Comparison of ENCODE assay signal across 8 cellular contexts in the genomic region with DNA sequence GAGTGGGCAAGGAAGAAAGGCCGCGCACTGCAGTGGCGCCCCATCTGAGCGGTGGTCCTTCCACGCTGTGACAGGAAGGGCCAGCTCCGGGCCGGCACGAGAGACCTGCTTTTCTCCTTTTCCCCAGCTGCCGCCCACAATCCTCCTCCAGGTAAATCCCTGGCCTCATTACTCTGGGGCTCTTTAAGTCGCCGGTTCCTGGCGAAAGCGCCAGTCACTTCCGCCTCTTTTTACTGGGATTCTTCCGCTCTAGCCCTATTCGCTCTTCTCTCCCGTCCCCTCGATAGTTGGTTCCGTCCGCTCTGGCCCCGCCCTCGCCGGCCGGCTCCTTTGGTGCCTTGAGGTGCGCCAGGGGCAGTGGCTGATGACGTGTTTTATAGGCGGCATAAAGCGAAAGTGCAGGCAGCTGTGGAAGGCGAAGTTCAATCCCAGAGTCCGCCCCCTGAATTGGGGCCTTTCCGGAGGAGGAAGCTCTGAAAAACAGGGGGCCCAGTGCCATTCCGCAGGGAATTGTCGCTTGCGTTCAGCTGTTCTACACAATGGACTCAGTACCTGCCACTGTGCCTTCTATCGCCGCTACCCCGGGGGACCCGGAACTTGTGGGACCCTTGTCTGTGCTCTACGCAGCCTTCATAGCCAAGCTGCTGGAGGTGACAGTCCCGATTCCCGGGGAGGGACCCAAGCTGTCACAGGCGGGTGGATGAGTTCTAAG. TPM values are rescaled to one million over a fixed set of nuclear protein-coding genes. Genes with fewer than 3 reads are reported as not detected.
DNase-seq lines count a peak whose midpoint lies in the region; ATAC-seq and TF ChIP-seq lines count a peak whose summit lies in the region.

No MANE protein-coding gene starts in this region.

- H3K27me3 Mint-ChIP-seq in CD4-positive, alpha-beta memory T cell, result no peaks in the 10 kb centered on the region
- no peaks in the 10 kb centered on the region for H3K27me3 Mint-ChIP-seq in activated CD4-positive, alpha-beta memory T cell treated with anti-CD3 and anti-CD28 coated beads, Interleukin-2, amount 10 ng/mL, durations not matched to agents 7 days and 5 days

- ATAC-seq in GM19455 (IDR thresholded peaks at IDR 0.05; ENCODE audit: unreplicated experiment), result peak; percentile 98

- POLR2A ChIA-PET in CD4-positive, alpha-beta memory T cell (lab: Charles Lee; ENCODE audit: partially characterized antibody), result interaction anchor here (0.8 to 3.5 kb wide), 13 partner anchors 10 to 1202 kb away, joined by 3 to 76 read pairs (median 12); a partner anchor contains a TSS
- POLR2A ChIA-PET in activated CD4-positive, alpha-beta memory T cell treated with anti-CD3 and anti-CD28 coated beads, Interleukin-2, amount 10 ng/mL, durations not matched to agents 7 days and 5 days (lab: Charles Lee), result interaction anchor here (1.0 to 4.2 kb wide), 14 partner anchors 9 to 179 kb away, joined by 3 to 79 read pairs (median 7); a partner anchor contains a TSS

- H3K4me1 Mint-ChIP-seq in CD4-positive, alpha-beta memory T cell, result peaks cover 16 to 36% (median 28%) of the 10 kb centered on the region in 4 donors
- peaks cover 27% of the 10 kb centered on the region for H3K4me1 Mint-ChIP-seq in activated CD4-positive, alpha-beta memory T cell treated with anti-CD3 and anti-CD28 coated beads, Interleukin-2, amount 10 ng/mL, durations not matched to agents 7 days and 5 days

- peaks cover 4% of the 10 kb centered on the region for H3K36me3 ChIP-seq in CD4-positive, alpha-beta memory T cell (ENCODE audit: insufficient read depth, low read length)
- H3K36me3 ChIP-seq in liver (ENCODE audit: control insufficient read depth in 4 of 4, insufficient read depth in 3 of 4, low read depth in 1 of 4, low read length in 3 of 4), result peaks cover 1 to 21% (median 7%) of the 10 kb centered on the region in 4 donors

- CTCF ChIA-PET in CD4-positive, alpha-beta memory T cell (lab: Charles Lee; ENCODE audit: partially characterized antibody), result interaction anchor here (0.9 to 2.8 kb wide), 5 partner anchors 10 to 179 kb away, joined by 4 to 18 read pairs (median 12); no protein-coding TSS in a partner anchor
- CTCF ChIA-PET in activated CD4-positive, alpha-beta memory T cell treated with anti-CD3 and anti-CD28 coated beads, Interleukin-2, amount 10 ng/mL, durations not matched to agents 7 days and 5 days (lab: Charles Lee), result interaction anchor here (1.0 to 3.6 kb wide), 6 partner anchors 9 to 480 kb away, joined by 3 to 31 read pairs (median 4); no protein-coding TSS in a partner anchor

- TF ChIP-seq CTCF in dorsolateral prefrontal cortex (IDR thresholded peaks at IDR 0.05 in 54 of 56, conservative IDR thresholded peaks at IDR 0.05 in 2 of 56; ENCODE audit: low read depth in 1 of 56, partially characterized antibody in 56 of 56), result peak in 32 of 56 donors; percentile 9 to 55 (median 32)
- no peak for TF ChIP-seq CTCF in liver (IDR thresholded peaks at IDR 0.05; ENCODE audit: low read depth, low read length, missing input control)

- no peaks in the 10 kb centered on the region for H3K9me3 ChIP-seq in CD4-positive, alpha-beta memory T cell (ENCODE audit: control insufficient read depth in 1 of 2, low read length in 2 of 2)
- no peaks in the 10 kb centered on the region for H3K9me3 ChIP-seq in liver (ENCODE audit: control insufficient read depth in 4 of 4, low read length in 3 of 4)

- TF ChIP-seq RAD21 in liver (IDR thresholded peaks at IDR 0.05), result peak; percentile 56 to 62

- peaks cover 32% of the 10 kb centered on the region for H3K4me1 ChIP-seq in CD4-positive, alpha-beta memory T cell (ENCODE audit: insufficient read depth, low read length)
- H3K4me1 ChIP-seq in liver (ENCODE audit: control insufficient read depth in 4 of 4, insufficient read depth in 4 of 4, low read length in 3 of 4), result peaks cover 0 to 24% (median 9%) of the 10 kb centered on the region in 4 donors

- peak overlapping the region; percentile 98 for H3K27ac ChIP-seq in CD4-positive, alpha-beta memory T cell (ENCODE audit: low read depth, low read length)
- H3K27ac ChIP-seq in dorsolateral prefrontal cortex (peak overlapping the region; percentile 59 to 98 (median 93)), liver (ENCODE audit: low read depth in 1 of 2, low read length in 2 of 2) (peak overlapping the region; percentile 94)

- WGBS in liver, result under 1% methylated on average over 42 of the region's 42 CpGs

- peak overlapping the region; percentile 94 to 100 for H3K4me3 ChIP-seq in CD4-positive, alpha-beta memory T cell (ENCODE audit: low read length in 2 of 2)
- peak overlapping the region; percentile 69 to 98 (median 90) for H3K4me3 ChIP-seq in dorsolateral prefrontal cortex
- peak overlapping the region; percentile 77 to 89 (median 88) for H3K4me3 ChIP-seq in liver (ENCODE audit: low read depth in 1 of 3, low read length in 3 of 3)

- peak overlapping the region; percentile 97 to 100 (median 99) for H3K27ac Mint-ChIP-seq in CD4-positive, alpha-beta memory T cell
- H3K27ac Mint-ChIP-seq in activated CD4-positive, alpha-beta memory T cell treated with anti-CD3 and anti-CD28 coated beads, Interleukin-2, amount 10 ng/mL, durations not matched to agents 7 days and 5 days, result peak overlapping the region; percentile 88

- H3K27me3 ChIP-seq in CD4-positive, alpha-beta memory T cell (ENCODE audit: insufficient read depth, low read length), result no peaks in the 10 kb centered on the region
- H3K27me3 ChIP-seq in dorsolateral prefrontal cortex (no peaks in the 10 kb centered on the region), liver (ENCODE audit: control insufficient read depth in 4 of 4, insufficient read depth in 4 of 4, low read length in 3 of 4) (no peaks in the 10 kb centered on the region)

- intact Hi-C loops in CD4-positive, alpha-beta memory T cell (cut with micrococcal nuclease), result loop anchor here (1.0 to 5.0 kb wide), 7 partner anchors 10 to 1207 kb away; a partner anchor contains a TSS
- intact Hi-C loops in dorsolateral prefrontal cortex (cut with DNase I), result loop anchor here (2.0 to 10.0 kb wide), 2 partner anchors 69 to 71 kb away; a partner anchor contains a TSS

- H3K9me3 Mint-ChIP-seq in CD4-positive, alpha-beta memory T cell, result no peaks in the 10 kb centered on the region
- H3K9me3 Mint-ChIP-seq in activated CD4-positive, alpha-beta memory T cell treated with anti-CD3 and anti-CD28 coated beads, Interleukin-2, amount 10 ng/mL, durations not matched to agents 7 days and 5 days, result no peaks in the 10 kb centered on the region

- H3K9ac ChIP-seq in liver (ENCODE audit: low read depth in 1 of 2, low read length in 2 of 2), result peak overlapping the region; percentile 67 to 81

- DNase-seq in CD4-positive, alpha-beta memory T cell, result peak; percentile 96 to 99 (median 97)
- peak; percentile 99 for DNase-seq in HK-2 (ENCODE audit: unreplicated experiment)
- DNase-seq in NCI-H82 treated with DMSO at 0.1 percent for 48 hours (lab: John Stamatoyannopoulos, UW; ENCODE audit: unreplicated experiment), result peak; percentile 100
- DNase-seq in activated CD4-positive, alpha-beta memory T cell treated with anti-CD3 and anti-CD28 coated beads, Interleukin-2, amount 10 ng/mL, durations not matched to agents 7 days and 5 days, result peak; percentile 98
- peak; percentile 88 to 98 (median 95) for DNase-seq in dorsolateral prefrontal cortex
- DNase-seq in stimulated activated CD4-positive, alpha-beta T cell treated with anti-CD3 and anti-CD28 coated beads, Interleukin-4, amount 100 ng/mL, for 1 hour, result peak; percentile 96

- H3K4me3 Mint-ChIP-seq in CD4-positive, alpha-beta memory T cell, result peak overlapping the region; percentile 90 to 100 (median 100)
- peak overlapping the region; percentile 99 for H3K4me3 Mint-ChIP-seq in activated CD4-positive, alpha-beta memory T cell treated with anti-CD3 and anti-CD28 coated beads, Interleukin-2, amount 10 ng/mL, durations not matched to agents 7 days and 5 days

- peaks cover 20 to 37% of the 10 kb centered on the region in 2 donors for H3K36me3 Mint-ChIP-seq in CD4-positive, alpha-beta memory T cell
- H3K36me3 Mint-ChIP-seq in activated CD4-positive, alpha-beta memory T cell treated with anti-CD3 and anti-CD28 coated beads, Interleukin-2, amount 10 ng/mL, durations not matched to agents 7 days and 5 days (ENCODE audit: low read depth), result peaks cover 22% of the 10 kb centered on the region

TF ChIP-seq in liver, 16 proteins besides CTCF, POLR2A, EP300 and RAD21 (continues in another document):
- TF ChIP-seq, protein P1, sequence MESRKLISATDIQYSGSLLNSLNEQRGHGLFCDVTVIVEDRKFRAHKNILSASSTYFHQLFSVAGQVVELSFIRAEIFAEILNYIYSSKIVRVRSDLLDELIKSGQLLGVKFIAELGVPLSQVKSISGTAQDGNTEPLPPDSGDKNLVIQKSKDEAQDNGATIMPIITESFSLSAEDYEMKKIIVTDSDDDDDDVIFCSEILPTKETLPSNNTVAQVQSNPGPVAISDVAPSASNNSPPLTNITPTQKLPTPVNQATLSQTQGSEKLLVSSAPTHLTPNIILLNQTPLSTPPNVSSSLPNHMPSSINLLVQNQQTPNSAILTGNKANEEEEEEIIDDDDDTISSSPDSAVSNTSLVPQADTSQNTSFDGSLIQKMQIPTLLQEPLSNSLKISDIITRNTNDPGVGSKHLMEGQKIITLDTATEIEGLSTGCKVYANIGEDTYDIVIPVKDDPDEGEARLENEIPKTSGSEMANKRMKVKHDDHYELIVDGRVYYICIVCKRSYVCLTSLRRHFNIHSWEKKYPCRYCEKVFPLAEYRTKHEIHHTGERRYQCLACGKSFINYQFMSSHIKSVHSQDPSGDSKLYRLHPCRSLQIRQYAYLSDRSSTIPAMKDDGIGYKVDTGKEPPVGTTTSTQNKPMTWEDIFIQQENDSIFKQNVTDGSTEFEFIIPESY (IDR thresholded peaks at IDR 0.05), result peak; percentile 95
- peak; percentile 91 to 94 for TF ChIP-seq EGR1 (IDR thresholded peaks at IDR 0.05; ENCODE audit: low read depth in 2 of 2)
- TF ChIP-seq RXRA (IDR thresholded peaks at IDR 0.05), result peak; percentile 85 to 88
- TF ChIP-seq, protein P2, sequence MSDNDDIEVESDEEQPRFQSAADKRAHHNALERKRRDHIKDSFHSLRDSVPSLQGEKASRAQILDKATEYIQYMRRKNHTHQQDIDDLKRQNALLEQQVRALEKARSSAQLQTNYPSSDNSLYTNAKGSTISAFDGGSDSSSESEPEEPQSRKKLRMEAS (IDR thresholded peaks at IDR 0.05), result peak; percentile 98

RNA-seq across cellular contexts. Expression of a gene that starts 26.2 kb away (rescaled TPM):
- 100 to 1,000 TPM; 120 to 124 TPM for total RNA-seq in CD4-positive, alpha-beta memory T cell
- polyA plus RNA-seq in CD4-positive, alpha-beta memory T cell, result 10 to 100 TPM; 42.0 to 74.3 TPM
- total RNA-seq in activated CD4-positive, alpha-beta memory T cell treated with anti-CD3 and anti-CD28 coated beads, Interleukin-2, amount 10 ng/mL, durations not matched to agents 7 days and 5 days, result 10 to 100 TPM; 48.3 to 48.7 TPM
- total RNA-seq in dorsolateral prefrontal cortex (100 to 1,000 TPM in 19 of 120 experiments, 10 to 100 TPM in 101; 61.1 to 140 (median 85.8) TPM), liver (10 to 100 TPM; 20.8 to 69.4 TPM)
- polyA plus RNA-seq in liver, result 10 to 100 TPM; 30.9 to 33.4 TPM

RNA-seq across cellular contexts. Expression of a gene that starts 54.4 kb away (rescaled TPM):
- total RNA-seq in CD4-positive, alpha-beta memory T cell, result 10 to 100 TPM; 16.4 to 17.8 TPM
- polyA plus RNA-seq in CD4-positive, alpha-beta memory T cell, result 1 to 10 TPM; 3.1 to 5.7 TPM
- 10 to 100 TPM in 1 of 2 experiments, 1 to 10 TPM in 1; 9.1 to 10.0 TPM for total RNA-seq in activated CD4-positive, alpha-beta memory T cell treated with anti-CD3 and anti-CD28 coated beads, Interleukin-2, amount 10 ng/mL, durations not matched to agents 7 days and 5 days
- total RNA-seq in dorsolateral prefrontal cortex (10 to 100 TPM in 29 of 120 experiments, 1 to 10 TPM in 91; 5.4 to 15.0 (median 8.7) TPM), liver (1 to 10 TPM; 4.2 to 5.2 TPM)
- 1 to 10 TPM; 1.1 to 1.6 TPM for polyA plus RNA-seq in liver

Comparison
In these comparisons a context has a peak if more than half of its experiments do, and no peak if none do; other contexts are left out.
1. Peak in every context shown above with its lines: DNase-seq, ATAC-seq, H3K4me3 ChIP-seq and H3K27ac ChIP-seq.